23 cellular contexts compared by ENCODE assay signal in genomic region chr7:3453398-3453797, GRCh38.
"Had no signal": no experiment of that assay in that cellular context is flagged by ENCODE, and none has a peak within 500 bp of the region (broad histone marks: within the 10 kb centered on the region; RNA-seq: fewer than 3 reads in every experiment).

No MANE protein-coding gene starts in this region.

- H3K27me3 ChIP-seq: gastrocnemius medialis, heart right ventricle, right atrium auricular region, stomach, upper lobe of left lung had no signal

- H3K36me3 Mint-ChIP-seq: activated naive CD8-positive, alpha-beta T cell; naive B cell had no signal

- H3K27me3 Mint-ChIP-seq: activated CD4-positive, alpha-beta T cell treated with anti-CD3 and anti-CD28 coated beads for 36 hours; activated naive CD8-positive, alpha-beta T cell had no signal

- DNase-seq: activated CD4-positive, alpha-beta T cell treated with anti-CD3 and anti-CD28 coated beads for 36 hours; activated CD4-positive, alpha-beta T cell treated with anti-CD3 and anti-CD28 coated beads, Interleukin-2, amount 50 U/mL, for 48 hours; amniotic stem cell; effector CD4-positive, alpha-beta T cell; gastrocnemius medialis; heart right ventricle; left colon; naive B cell; stimulated activated CD4-positive, alpha-beta T cell treated with anti-CD3 and anti-CD28 coated beads, Interleukin-15, amount 100 ng/mL, for 24 hours; stimulated activated CD4-positive, alpha-beta T cell treated with anti-CD3 and anti-CD28 coated beads, Interleukin-2, amount 100 ng/mL, for 48 hours; stomach; SW 1271; T-helper 2 cell; upper lobe of left lung had no signal

- H3K4me3 ChIP-seq: gastrocnemius medialis, heart right ventricle, lung, prostate gland, right atrium auricular region, skin epidermis, stomach, upper lobe of left lung had no signal

- H3K4me3 Mint-ChIP-seq: activated CD4-positive, alpha-beta T cell treated with anti-CD3 and anti-CD28 coated beads for 36 hours; activated naive CD8-positive, alpha-beta T cell; activated T-helper 1 cell treated with anti-CD3 and anti-CD28 coated beads, Interleukin-12 subunit alpha, Interleukin-12 subunit beta, Interleukin-2, Interleukin-4 antibody, amounts not matched to agents 30 ng/mL and 10 ng/mL and 1 ng/mL, durations not matched to agents 14 hours and 24 hours and 36 hours; naive B cell; neural crest cell had no signal

- ATAC-seq: activated CD4-positive, alpha-beta T cell treated with anti-CD3 and anti-CD28 coated beads for 36 hours; esophagus mucosa; gastrocnemius medialis; heart right ventricle; left colon had no signal

- H3K27ac ChIP-seq: gastrocnemius medialis, heart right ventricle, prostate gland, right atrium auricular region, skin epidermis, stomach, upper lobe of left lung, VCaP had no signal

- H3K36me3 ChIP-seq: gastrocnemius medialis, heart right ventricle, prostate gland, right atrium auricular region, stomach, upper lobe of left lung had no signal

- H3K9me3 ChIP-seq: gastrocnemius medialis, prostate gland, upper lobe of left lung had no signal

- H3K27ac Mint-ChIP-seq: activated CD4-positive, alpha-beta T cell treated with anti-CD3 and anti-CD28 coated beads for 36 hours; activated naive CD8-positive, alpha-beta T cell; activated T-helper 1 cell treated with anti-CD3 and anti-CD28 coated beads, Interleukin-12 subunit alpha, Interleukin-12 subunit beta, Interleukin-2, Interleukin-4 antibody, amounts not matched to agents 30 ng/mL and 10 ng/mL and 1 ng/mL, durations not matched to agents 14 hours and 24 hours and 36 hours; naive B cell had no signal

- H3K4me1 ChIP-seq: gastrocnemius medialis, heart right ventricle, prostate gland, right atrium auricular region, stomach, upper lobe of left lung had no signal

- H3K4me1 Mint-ChIP-seq: naive B cell, neural crest cell had no signal
